In the genomic region with DNA sequence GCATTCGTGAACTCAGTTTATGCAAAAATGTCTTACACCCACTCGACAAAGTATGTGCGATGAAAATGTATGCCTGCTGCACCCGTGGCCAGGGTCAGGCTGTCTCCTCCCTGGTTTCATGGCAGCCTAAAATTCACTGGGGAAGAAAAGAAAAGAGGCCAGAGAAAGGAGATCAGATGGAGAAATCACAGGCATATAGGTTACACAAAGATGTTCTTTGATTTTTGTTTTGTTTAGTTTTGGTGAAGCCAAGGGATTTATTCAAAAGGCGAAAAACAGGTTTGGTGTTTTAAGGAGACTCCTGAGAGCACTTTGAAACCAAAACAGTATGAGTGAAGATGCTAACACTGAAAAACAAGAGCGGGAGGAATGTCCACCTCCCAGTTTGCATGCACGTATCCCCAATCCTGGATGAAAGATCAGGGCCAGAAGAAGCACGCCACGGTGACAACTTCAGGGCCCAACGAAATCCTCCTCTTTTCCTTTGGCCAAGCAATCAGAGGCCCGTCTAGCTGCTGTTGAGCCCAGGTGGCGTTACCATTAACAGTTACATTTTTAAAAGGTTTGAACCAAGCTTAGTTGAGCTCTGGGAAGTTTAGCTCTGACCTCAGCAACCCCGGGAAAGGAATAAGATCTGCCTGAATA, we compare ENCODE assay signal across 8 cellular contexts. TPM values are rescaled to one million over a fixed set of nuclear protein-coding genes. Genes with fewer than 3 reads are reported as not detected.
A peak's percentile ranks its signal among the peaks of the same experiment; 100 is the strongest.
DNase-seq lines count a peak whose midpoint lies in the region; ATAC-seq and TF ChIP-seq lines count a peak whose summit lies in the region.

No MANE protein-coding gene starts in this region.

- peaks cover 54% of the 10 kb centered on the region for H3K4me1 ChIP-seq in Karpas-422 (ENCODE audit: low read length)

- CTCF ChIA-PET in Calu3 (lab: Charles Lee) = no interaction called here

- H3K36me3 ChIP-seq in Karpas-422 (ENCODE audit: insufficient read depth, low read length) = no peaks in the 10 kb centered on the region

- H3K9me3 ChIP-seq in Karpas-422 (ENCODE audit: low read length) = no peaks in the 10 kb centered on the region

- H3K27ac ChIP-seq in Karpas-422 (ENCODE audit: low read length) = peak overlapping the region; percentile 53; the same call in 1 of the 2 replicates

- H3K4me1 Mint-ChIP-seq in Calu3 (ENCODE audit: low read depth, unreplicated experiment) = peaks cover 41% of the 10 kb centered on the region
- peaks cover 45 to 54% of the 10 kb centered on the region in 2 donors for H3K4me1 Mint-ChIP-seq in natural killer cell treated with Interleukin-12 subunit alpha and Interleukin-12 subunit beta and Interleukin-15 and Interleukin-18, amount 100 ng/mL, for 72 hours (ENCODE audit: low read depth in 2 of 2)

- H3K4me3 ChIP-seq in Karpas-422 (ENCODE audit: low read length) = peak overlapping the region; percentile 90

- peak overlapping the region; percentile 59 for H2AFZ ChIP-seq in Karpas-422 (ENCODE audit: low read length)

- no peaks in the 10 kb centered on the region for H3K27me3 ChIP-seq in Karpas-422 (ENCODE audit: low read length)

- peaks cover 25% of the 10 kb centered on the region for H3K36me3 Mint-ChIP-seq in Calu3 (ENCODE audit: insufficient read depth, unreplicated experiment)
- no peaks in the 10 kb centered on the region for H3K36me3 Mint-ChIP-seq in natural killer cell treated with Interleukin-12 subunit alpha and Interleukin-12 subunit beta and Interleukin-15 and Interleukin-18, amount 100 ng/mL, for 72 hours

- peak overlapping the region; percentile 87 for H3K9ac ChIP-seq in Karpas-422 (ENCODE audit: low read length)

- BruUV-seq in Calu3 (replicated peaks; lab: Mats Ljungman, UMichigan) = TSS peak; percentile 89

- no peak for TF ChIP-seq CTCF in Calu3 (IDR thresholded peaks at IDR 0.05; ENCODE audit: unreplicated experiment)

- intact Hi-C loops in Calu3 (cut with micrococcal nuclease; ENCODE audit: unreplicated experiment) = no loop called here

- H3K9me2 ChIP-seq in Karpas-422 (replicated peaks; ENCODE audit: insufficient read depth, low read length) = no peaks in the 10 kb centered on the region

- no peaks in the 10 kb centered on the region for H3K9me3 Mint-ChIP-seq in Calu3 (ENCODE audit: low read depth, unreplicated experiment)
- no peaks in the 10 kb centered on the region for H3K9me3 Mint-ChIP-seq in natural killer cell treated with Interleukin-12 subunit alpha and Interleukin-12 subunit beta and Interleukin-15 and Interleukin-18, amount 100 ng/mL, for 72 hours

- no peaks in the 10 kb centered on the region for H3K27me3 Mint-ChIP-seq in Calu3 (ENCODE audit: unreplicated experiment)
- H3K27me3 Mint-ChIP-seq in natural killer cell treated with Interleukin-12 subunit alpha and Interleukin-12 subunit beta and Interleukin-15 and Interleukin-18, amount 100 ng/mL, for 72 hours = no peaks in the 10 kb centered on the region

- ATAC-seq in natural killer cell treated with Interleukin-12 subunit alpha and Interleukin-12 subunit beta and Interleukin-15 and Interleukin-18, amount 100 ng/mL, for 72 hours = no peak
- no peak for ATAC-seq in HG03095 (IDR thresholded peaks at IDR 0.05; ENCODE audit: unreplicated experiment)

- peak overlapping the region; percentile 91 for H3K4me2 ChIP-seq in Karpas-422 (ENCODE audit: low read depth, low read length, poor library complexity, severe bottlenecking)

- H3K27ac Mint-ChIP-seq in Calu3 (ENCODE audit: unreplicated experiment) = peak overlapping the region; percentile 87
- H3K27ac Mint-ChIP-seq in natural killer cell treated with Interleukin-12 subunit alpha and Interleukin-12 subunit beta and Interleukin-15 and Interleukin-18, amount 100 ng/mL, for 72 hours = peak overlapping the region; percentile 97 to 98

- DNase-seq in Calu3 (no peak), Karpas-422 (no peak), cerebellum (ENCODE audit: low spot score) (peak; percentile 8), AG08396 (ENCODE audit: low spot score) (no peak), GM19238 (ENCODE audit: insufficient read length, low spot score) (no peak)
- no peak for DNase-seq in natural killer cell treated with Interleukin-12 subunit alpha and Interleukin-12 subunit beta and Interleukin-15 and Interleukin-18, amount 100 ng/mL, for 72 hours (ENCODE audit: low spot score)
- no peak for DNase-seq in stimulated activated naive CD4-positive, alpha-beta T cell treated with Interleukin-2 at 50 U/mL for 16 hours (lab: John Stamatoyannopoulos, UW)

- peaks cover 10% of the 10 kb centered on the region; the same call in 1 of the 2 replicates for H4K20me1 ChIP-seq in Karpas-422 (ENCODE audit: insufficient read depth, low read depth, low read length)

- peak overlapping the region; percentile 97 for H3K4me3 Mint-ChIP-seq in Calu3 (ENCODE audit: low read depth, unreplicated experiment)
- H3K4me3 Mint-ChIP-seq in natural killer cell treated with Interleukin-12 subunit alpha and Interleukin-12 subunit beta and Interleukin-15 and Interleukin-18, amount 100 ng/mL, for 72 hours = peak overlapping the region; percentile 99

- peaks cover 37% of the 10 kb centered on the region for H3K79me2 ChIP-seq in Karpas-422 (ENCODE audit: low read length)

RNA-seq across cellular contexts. Expression of gene SSX2IP, which starts 1.0 kb away (rescaled TPM):
- total RNA-seq in Calu3 (2022) (23.2 and 28.0 TPM in 2 replicates), cerebellum (17.8 TPM)
- total RNA-seq in Karpas-422 (2014; rRNA removed; shearing (Covaris generic); ENCODE audit: low replicate concordance) = 21.4 and 29.0 TPM in 2 replicates
- total RNA-seq in natural killer cell treated with Interleukin-12 subunit alpha and Interleukin-12 subunit beta and Interleukin-15 and Interleukin-18, amount 100 ng/mL, for 72 hours = 10 to 100 TPM in 1 of 2 donors, 1 to 10 TPM in 1; 6.5 to 10.0 TPM
